Comparison of ENCODE assay signal across 32 cellular contexts in genomic region chr3:167649731-167650130, GRCh38. TPM values are rescaled to one million over a fixed set of nuclear protein-coding genes. Genes with fewer than 3 reads are reported as not detected.
"Had no signal": no experiment of that assay in that cellular context is flagged by ENCODE, and none has a peak within 500 bp of the region (broad histone marks: within the 10 kb centered on the region; RNA-seq: fewer than 3 reads in every experiment).

No MANE protein-coding gene starts in this region.

- H3K9me3 Mint-ChIP-seq: activated B cell treated with CpG ODN at 0.5 μM for 24 hours; activated CD8-positive, alpha-beta T cell treated with anti-CD3 and anti-CD28 coated beads for 36 hours; T-helper 2 cell treated with Interferon-gamma antibody and Interleukin-4, amounts not matched to agents 5 μg/mL and 100 μg/mL, for 36 hours had no signal

- H3K27me3 ChIP-seq: brain microvascular endothelial cell, esophagus muscularis mucosa, foreskin keratinocyte, gastrocnemius medialis had no signal

- H3K4me3 ChIP-seq: esophagus muscularis mucosa, gastrocnemius medialis had no signal

- H3K27me3 Mint-ChIP-seq: activated B cell treated with CpG ODN at 0.5 μM for 24 hours; activated CD8-positive, alpha-beta T cell treated with anti-CD3 and anti-CD28 coated beads for 36 hours; effector memory CD8-positive, alpha-beta T cell; T-helper 17 cell had no signal

- H3K36me3 Mint-ChIP-seq: activated naive CD4-positive, alpha-beta T cell treated with anti-CD3 and anti-CD28 coated beads, Interleukin-2, amount 50 U/mL, for 24 hours had no signal

- H3K27ac Mint-ChIP-seq: activated B cell treated with CpG ODN at 0.5 μM for 24 hours; activated CD8-positive, alpha-beta T cell treated with anti-CD3 and anti-CD28 coated beads for 36 hours; activated naive CD4-positive, alpha-beta T cell treated with anti-CD3 and anti-CD28 coated beads for 36 hours; activated naive CD4-positive, alpha-beta T cell treated with anti-CD3 and anti-CD28 coated beads, Interleukin-2, amount 50 U/mL, for 24 hours; activated T-helper 1 cell treated with anti-CD3 and anti-CD28 coated beads, Interleukin-12 subunit alpha, Interleukin-12 subunit beta, Interleukin-2, Interleukin-4 antibody, amounts not matched to agents 30 ng/mL and 10 ng/mL and 1 ng/mL, durations not matched to agents 14 hours and 24 hours and 36 hours; activated T-helper 2 cell treated with anti-CD3 and anti-CD28 coated beads, Interferon-gamma antibody, Interleukin-2, Interleukin-4, amounts not matched to agents 10 μg/mL and 5 μg/mL and 100 μg/mL, durations not matched to agents 14 hours and 24 hours and 36 hours; T-helper 17 cell; T-helper 2 cell treated with Interferon-gamma antibody and Interleukin-4, amounts not matched to agents 5 μg/mL and 100 μg/mL, for 36 hours had no signal

- H3K36me3 ChIP-seq: brain microvascular endothelial cell, esophagus muscularis mucosa, gastrocnemius medialis, WERI-Rb-1 had no signal

- H3K4me1 ChIP-seq: foreskin keratinocyte, gastrocnemius medialis had no signal

- H3K4me3 Mint-ChIP-seq: activated B cell treated with CpG ODN at 0.5 μM for 24 hours; activated CD8-positive, alpha-beta T cell treated with anti-CD3 and anti-CD28 coated beads for 36 hours; activated naive CD4-positive, alpha-beta T cell treated with anti-CD3 and anti-CD28 coated beads for 36 hours; activated naive CD4-positive, alpha-beta T cell treated with anti-CD3 and anti-CD28 coated beads, Interleukin-2, amount 50 U/mL, for 24 hours; activated T-cell treated with anti-CD3 and anti-CD28 coated beads, Interleukin-2, amount 50 U/mL, for 4 hours; activated T-helper 1 cell treated with anti-CD3 and anti-CD28 coated beads, Interleukin-12 subunit alpha, Interleukin-12 subunit beta, Interleukin-2, Interleukin-4 antibody, amounts not matched to agents 30 ng/mL and 10 ng/mL and 1 ng/mL, durations not matched to agents 14 hours and 24 hours and 36 hours; T-helper 17 cell; T-helper 2 cell treated with Interferon-gamma antibody and Interleukin-4, amounts not matched to agents 5 μg/mL and 100 μg/mL, for 36 hours had no signal

- DNase-seq: activated B cell treated with CpG ODN at 0.5 μM for 24 hours; activated CD4-positive, alpha-beta T cell treated with anti-CD3 and anti-CD28 coated beads for 48 hours; activated CD4-positive, alpha-beta T cell treated with anti-CD3 and anti-CD28 coated beads, Interleukin-2, amount 50 U/mL, for 1 hour; activated CD4-positive, alpha-beta T cell treated with anti-CD3 and anti-CD28 coated beads, Interleukin-2, amount 50 U/mL, for 48 hours; activated CD8-positive, alpha-beta memory T cell treated with anti-CD3 and anti-CD28 coated beads for 24 hours; activated CD8-positive, alpha-beta T cell treated with anti-CD3 and anti-CD28 coated beads for 36 hours; activated effector memory CD4-positive, alpha-beta T cell treated with anti-CD3 and anti-CD28 coated beads, Interleukin-2, amount 50 U/mL, for 16 hours; activated naive CD4-positive, alpha-beta T cell treated with anti-CD3 and anti-CD28 coated beads for 36 hours; activated T-cell treated with anti-CD3 and anti-CD28 coated beads, Interleukin-2, amount 50 U/mL, for 4 hours; amniotic stem cell; anterior cingulate cortex; brain microvascular endothelial cell; caudate nucleus; cortex of kidney; dermis blood vessel endothelial cell; effector CD4-positive, alpha-beta T cell; effector memory CD8-positive, alpha-beta T cell; erythroblast; foreskin keratinocyte; gastrocnemius medialis; glutamatergic neuron; T-helper 1 cell; T-helper 17 cell; T1000; WERI-Rb-1 had no signal

- ATAC-seq: activated CD4-positive, CD25-positive, alpha-beta regulatory T cell treated with anti-CD3 and anti-CD28 coated beads, Interleukin-2, amount 50 U/mL, for 24 hours; activated CD8-positive, alpha-beta T cell treated with anti-CD3 and anti-CD28 coated beads for 36 hours; activated T-cell treated with anti-CD3 and anti-CD28 coated beads, Interleukin-2, amount 50 U/mL, for 4 hours; foreskin keratinocyte; gastrocnemius medialis; T-helper 17 cell had no signal

- H3K9me3 ChIP-seq: esophagus muscularis mucosa, gastrocnemius medialis had no signal

RNA-seq across cellular contexts. Expression of gene WDR49, which starts 4.0 kb away (rescaled TPM):
- total RNA-seq: activated naive CD4-positive, alpha-beta T cell treated with anti-CD3 and anti-CD28 coated beads for 36 hours; activated T-helper 1 cell treated with anti-CD3 and anti-CD28 coated beads, Interleukin-12 subunit alpha, Interleukin-12 subunit beta, Interleukin-2, Interleukin-4 antibody, amounts not matched to agents 30 ng/mL and 10 ng/mL and 1 ng/mL, durations not matched to agents 14 hours and 24 hours and 36 hours; activated T-helper 2 cell treated with anti-CD3 and anti-CD28 coated beads, Interferon-gamma antibody, Interleukin-2, Interleukin-4, amounts not matched to agents 10 μg/mL and 5 μg/mL and 100 μg/mL, durations not matched to agents 14 hours and 24 hours and 36 hours; chondrocyte; foreskin keratinocyte had no signal
- polyA plus RNA-seq: foreskin keratinocyte had no signal
